14 cellular contexts compared by ENCODE assay signal in the genomic region with DNA sequence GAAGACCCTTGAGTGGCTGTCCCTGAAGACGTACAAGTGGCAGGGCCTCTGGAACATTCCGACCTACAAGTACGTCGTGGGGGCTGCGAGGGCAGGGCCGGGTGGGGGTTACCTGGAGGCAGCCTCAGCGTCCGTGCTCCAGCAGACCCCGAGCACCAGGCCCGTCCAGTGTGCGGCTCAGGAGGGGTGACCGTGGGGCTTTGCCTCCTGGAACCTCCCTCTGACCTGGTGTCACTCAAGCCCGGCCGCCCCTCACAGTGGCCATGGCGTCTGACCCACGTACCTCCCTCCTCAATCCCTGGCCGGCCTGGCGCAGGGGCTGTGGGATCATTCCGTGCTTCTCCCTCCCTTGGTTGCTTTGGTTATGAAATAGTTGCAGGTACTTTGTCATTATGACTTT. TPM values are rescaled to one million over a fixed set of nuclear protein-coding genes. Genes with fewer than 3 reads are reported as not detected.
DNase-seq lines count a peak whose midpoint lies in the region; ATAC-seq and TF ChIP-seq lines count a peak whose summit lies in the region.
"Had no signal": no experiment of that assay in that cellular context is flagged by ENCODE, and none has a peak within 500 bp of the region (broad histone marks: within the 10 kb centered on the region; RNA-seq: fewer than 3 reads in every experiment).

No MANE protein-coding gene starts in this region.

- DNase-seq in RWPE1 (ENCODE audit: low spot score) = no peak
- no peak for DNase-seq in neural crest cell (ENCODE audit: low read depth, low spot score)
- no peak for DNase-seq in substantia nigra (lab: John Stamatoyannopoulos, UW)
- DNase-seq in GM19238 (ENCODE audit: insufficient read length, low spot score) = no peak
- no peak for DNase-seq in NCI-H524 treated with DMSO at 0.1 percent for 48 hours (lab: John Stamatoyannopoulos, UW)
- DNase-seq: CD8-positive, alpha-beta T cell; COR-L47; GF-D8; IMR-90 had no signal

- no peak overlapping the region for H3K4me3 Mint-ChIP-seq in neural crest cell
- H3K4me3 Mint-ChIP-seq: CD14-positive monocyte; CD8-positive, alpha-beta T cell; GM23338 had no signal

- H3K4me1 Mint-ChIP-seq in neural crest cell = no peaks in the 10 kb centered on the region
- H3K4me1 Mint-ChIP-seq: CD14-positive monocyte, GM23338 had no signal

- H3K9me3 Mint-ChIP-seq in neural crest cell = no peaks in the 10 kb centered on the region
- H3K9me3 Mint-ChIP-seq: CD8-positive, alpha-beta T cell; GM23338 had no signal

- ATAC-seq in GM18858 (IDR thresholded peaks at IDR 0.05; ENCODE audit: unreplicated experiment) = no peak
- ATAC-seq: CD8-positive, alpha-beta T cell had no signal

- peak overlapping the region; percentile 83 for H3K27ac Mint-ChIP-seq in neural crest cell (ENCODE audit: unreplicated experiment)
- H3K27ac Mint-ChIP-seq: CD8-positive, alpha-beta T cell; GM23338 had no signal

- H3K27me3 Mint-ChIP-seq in neural crest cell (ENCODE audit: low read depth) = no peaks in the 10 kb centered on the region

- H3K27ac ChIP-seq in RWPE1 = peak overlapping the region; percentile 51
- peak overlapping the region; percentile 26 for H3K27ac ChIP-seq in angular gyrus (ENCODE audit: low read depth, low read length)
- peak overlapping the region; percentile 40 for H3K27ac ChIP-seq in substantia nigra (ENCODE audit: low read depth, low read length, poor library complexity, severe bottlenecking)

- TF ChIP-seq CTCF in RWPE1 (conservative IDR thresholded peaks at IDR 0.05; ENCODE audit: low read depth) (no peak), neural crest cell (conservative IDR thresholded peaks at IDR 0.05) (no peak)

- CTCF ChIA-PET in RWPE1 (lab: Yijun Ruan, JAX) = no interaction called here

- POLR2A ChIA-PET in RWPE1 (lab: Yijun Ruan, JAX; ENCODE audit: low non-redundant PET) = no interaction called here

- peaks cover 8% of the 10 kb centered on the region for H3K36me3 Mint-ChIP-seq in neural crest cell (ENCODE audit: low read depth)

RNA-seq across cellular contexts. Expression of gene RNH1, which starts 18.5 kb away (rescaled TPM):
- 69.2 and 71.1 TPM in 2 replicates for total RNA-seq in neural crest cell

RNA-seq across cellular contexts. Expression of gene PTDSS2, which starts 38.5 kb away (rescaled TPM):
- total RNA-seq in neural crest cell = 51.2 and 52.4 TPM in 2 replicates

RNA-seq across cellular contexts. Expression of gene ANO9, which starts 46.8 kb away (rescaled TPM):
- not detected in 2 replicates for total RNA-seq in neural crest cell
- total RNA-seq: A673, IMR-90 had no signal

RNA-seq across cellular contexts. Expression of gene HRAS, which starts 46.8 kb away (rescaled TPM):
- total RNA-seq in neural crest cell = 90.6 and 93.5 TPM in 2 replicates

RNA-seq across cellular contexts. Expression of gene LRRC56, which starts 48.7 kb away (rescaled TPM):
- 2.1 and 2.4 TPM in 2 replicates for total RNA-seq in neural crest cell
